Comparison of ENCODE assay signal across 10 cellular contexts in genomic region chr6:105892577-105893262, GRCh38.
DNase-seq lines count a peak whose midpoint lies in the region; ATAC-seq and FAIRE-seq lines count a peak whose summit lies in the region.
"Had no signal": no experiment of that assay in that cellular context is flagged by ENCODE, and none has a peak within 500 bp of the region (broad histone marks: within the 10 kb centered on the region; RNA-seq: fewer than 3 reads in every experiment).

No MANE protein-coding gene starts in this region.

- no peak for FAIRE-seq in RCC 7860 (lab: Jason Lieb, UNC)
- FAIRE-seq: A204.1 had no signal

- DNase-seq in activated CD4-positive, CD25-positive, alpha-beta regulatory T cell (lab: John Stamatoyannopoulos, UW) = no peak
- DNase-seq in NOMO-1 treated with dmso at 0.1 percent for 144 hours (lab: John Stamatoyannopoulos, UW; ENCODE audit: unreplicated experiment) = peak; percentile 93
- peak; percentile 50 for DNase-seq in pons (ENCODE audit: low spot score)
- DNase-seq in NCI-H345 (lab: John Stamatoyannopoulos, UW) = no peak
- DNase-seq in RCC 7860 (ENCODE audit: low spot score) = no peak
- no peak for DNase-seq in NCI-H446 treated with DMSO at 0.1 percent for 48 hours (lab: John Stamatoyannopoulos, UW)

- ATAC-seq in activated CD4-positive, CD25-positive, alpha-beta regulatory T cell treated with anti-CD3 and anti-CD28 coated beads, Interleukin-2, amount 50 U/mL, for 24 hours = peak; percentile 41 to 53
- peak; percentile 77 for ATAC-seq in HG02870 (IDR thresholded peaks at IDR 0.05; ENCODE audit: unreplicated experiment)
- ATAC-seq: Panc1 had no signal

Comparison
In these comparisons a context has a peak if more than half of its experiments do, and no peak if none do; other contexts are left out.
1. DNase-seq: peak in NOMO-1 treated with dmso at 0.1 percent for 144 hours (single experiment) and pons (single experiment); none in activated CD4-positive, CD25-positive, alpha-beta regulatory T cell (0 of 4), NCI-H345 (single experiment), RCC 7860 (single experiment) and NCI-H446 treated with DMSO at 0.1 percent for 48 hours (single experiment).